Comparison of ENCODE assay signal across 17 cellular contexts in genomic region chr12:131203666-131204415, GRCh38.
DNase-seq lines count a peak whose midpoint lies in the region; TF ChIP-seq lines count a peak whose summit lies in the region.
"Had no signal": no experiment of that assay in that cellular context is flagged by ENCODE, and none has a peak within 500 bp of the region (broad histone marks: within the 10 kb centered on the region; RNA-seq: fewer than 3 reads in every experiment).

No MANE protein-coding gene starts in this region.

- peaks cover 37% of the 10 kb centered on the region for H4K20me1 ChIP-seq in Loucy (ENCODE audit: insufficient read depth, low read length, poor library complexity, severe bottlenecking)

- peak; percentile 11 to 13 for DNase-seq in activated T-cell treated with anti-CD3 and anti-CD28 coated beads, Interleukin-2, amount 50 U/mL, for 48 hours
- DNase-seq in activated T-cell treated with anti-CD3 and anti-CD28 coated beads, Interleukin-2, amount 50 U/mL, for 24 hours = no peak
- DNase-seq in islet precursor cell (peak; percentile 42), spleen (peak; percentile 53), NCI-H510A treated with DMSO at 0.1 percent for 48 hours (lab: John Stamatoyannopoulos, UW) (no peak), A673 (ENCODE audit: low spot score) (no peak), DMS 273 (lab: John Stamatoyannopoulos, UW; ENCODE audit: unreplicated experiment) (no peak)
- DNase-seq: NCI-H1436; NCI-H2029 treated with DMSO at 0.1 percent for 48 hours; NCI-H524 treated with DMSO at 0.1 percent for 48 hours; NK-92 treated with Interleukin-12 subunit alpha and Interleukin-12 subunit beta, amount 100 ng/mL, for 24 hours; OCI-M1 had no signal

- POLR2A ChIA-PET in A673 (lab: Charles Lee; ENCODE audit: low non-redundant PET) = no interaction called here

- peaks cover 2% of the 10 kb centered on the region for H3K4me1 Mint-ChIP-seq in activated T-cell treated with anti-CD3 and anti-CD28 coated beads, Interleukin-2, amount 50 U/mL, for 24 hours (ENCODE audit: low read depth)
- H3K4me1 Mint-ChIP-seq: IgD-negative memory B cell had no signal

- peaks cover 3% of the 10 kb centered on the region for H3K27me3 Mint-ChIP-seq in activated T-cell treated with anti-CD3 and anti-CD28 coated beads, Interleukin-2, amount 50 U/mL, for 24 hours

- H3K27me3 ChIP-seq in Loucy (ENCODE audit: insufficient read depth, low read length, poor library complexity, severe bottlenecking) (peaks cover 13% of the 10 kb centered on the region), spleen (replicated peaks in 1 of 7) (peaks cover 0 to 24% (median 0%) of the 10 kb centered on the region in 7 donors), A673 (replicated peaks; ENCODE audit: insufficient read depth, low read depth, low read length, poor library complexity) (no peaks in the 10 kb centered on the region)
- H3K27me3 ChIP-seq: SJSA1 had no signal

- no peak for TF ChIP-seq POLR2A in spleen (IDR thresholded peaks at IDR 0.05)

- no peak overlapping the region for H3K27ac Mint-ChIP-seq in activated T-cell treated with anti-CD3 and anti-CD28 coated beads, Interleukin-2, amount 50 U/mL, for 24 hours
- H3K27ac Mint-ChIP-seq: CD8-positive, alpha-beta T cell; IgD-negative memory B cell had no signal

- H3K9me2 ChIP-seq in Loucy (replicated peaks; ENCODE audit: low read depth, low read length) = no peaks in the 10 kb centered on the region

- H3K4me1 ChIP-seq in Loucy (ENCODE audit: insufficient read depth, low read length, poor library complexity, severe bottlenecking) = peaks cover 27% of the 10 kb centered on the region
- H3K4me1 ChIP-seq in spleen = no peaks in the 10 kb centered on the region
- H3K4me1 ChIP-seq in A673 (ENCODE audit: insufficient read depth, low read length, poor library complexity, severe bottlenecking) = no peaks in the 10 kb centered on the region
- H3K4me1 ChIP-seq: SJSA1 had no signal

- peak overlapping the region; percentile 98 for H3K4me3 ChIP-seq in Loucy (ENCODE audit: low read length, poor library complexity, severe bottlenecking)
- H3K4me3 ChIP-seq in spleen = no peak overlapping the region
- H3K4me3 ChIP-seq in A673 (ENCODE audit: low read depth, low read length, poor library complexity, severe bottlenecking) = no peak overlapping the region
- H3K4me3 ChIP-seq: SJSA1 had no signal

- peak overlapping the region; percentile 94 for H3K4me2 ChIP-seq in Loucy (ENCODE audit: low read depth, low read length, poor library complexity, severe bottlenecking)

- H3K36me3 Mint-ChIP-seq in activated T-cell treated with anti-CD3 and anti-CD28 coated beads, Interleukin-2, amount 50 U/mL, for 24 hours (ENCODE audit: low read depth) = no peaks in the 10 kb centered on the region
- H3K36me3 Mint-ChIP-seq: CD8-positive, alpha-beta T cell; IgD-negative memory B cell had no signal

- H3K36me3 ChIP-seq in Loucy (ENCODE audit: insufficient read depth, low read length) (peaks cover 13% of the 10 kb centered on the region; the same call in 1 of the 2 replicates), spleen (no peaks in the 10 kb centered on the region), A673 (ENCODE audit: insufficient read depth, low read length, poor library complexity, severe bottlenecking) (no peaks in the 10 kb centered on the region)
- H3K36me3 ChIP-seq: SJSA1 had no signal

- no peaks in the 10 kb centered on the region for H3K9me3 Mint-ChIP-seq in activated T-cell treated with anti-CD3 and anti-CD28 coated beads, Interleukin-2, amount 50 U/mL, for 24 hours
- H3K9me3 Mint-ChIP-seq: CD8-positive, alpha-beta T cell; IgD-negative memory B cell had no signal

- intact Hi-C loops in spleen (cut with DNase I; ENCODE audit: low total_unique reads) = no loop called here
- intact Hi-C loops in A673 (cut with micrococcal nuclease; ENCODE audit: unreplicated experiment) = no loop called here

- peaks cover 52% of the 10 kb centered on the region for H3K79me2 ChIP-seq in Loucy (ENCODE audit: insufficient read depth, low read length)

- peak overlapping the region; percentile 99 for H3K9ac ChIP-seq in Loucy (ENCODE audit: low read depth, low read length, poor library complexity, severe bottlenecking)

- H3K9me3 ChIP-seq in Loucy (ENCODE audit: insufficient read depth, low read depth, low read length) (no peaks in the 10 kb centered on the region; the same call in 1 of the 2 replicates), spleen (no peaks in the 10 kb centered on the region), A673 (ENCODE audit: low read depth, low read length, poor library complexity, severe bottlenecking) (no peaks in the 10 kb centered on the region)
- H3K9me3 ChIP-seq: SJSA1 had no signal

- 86 to 93% (median 89%) methylated on average over 19 to 25 of the region's 25 CpGs for WGBS in spleen, 5 donors

- H3K27ac ChIP-seq in spleen = no peak overlapping the region
- H3K27ac ChIP-seq in A673 (ENCODE audit: low read depth, low read length, poor library complexity, severe bottlenecking) = no peak overlapping the region
- H3K27ac ChIP-seq: RWPE1, SJSA1 had no signal

- no peaks in the 10 kb centered on the region for H3F3A ChIP-seq in Loucy (ENCODE audit: low read depth)

- CTCF ChIA-PET in A673 (lab: Charles Lee) = no interaction called here

- no TSS peak for BruUV-seq in A673 (replicated peaks; lab: Mats Ljungman, UMichigan)

- H3K4me3 Mint-ChIP-seq in activated T-cell treated with anti-CD3 and anti-CD28 coated beads, Interleukin-2, amount 50 U/mL, for 24 hours = no peak overlapping the region
- H3K4me3 Mint-ChIP-seq: CD8-positive, alpha-beta T cell; IgD-negative memory B cell had no signal

- TF ChIP-seq CTCF in Loucy (conservative IDR thresholded peaks at IDR 0.05; ENCODE audit: low read length) (no peak), spleen (IDR thresholded peaks at IDR 0.05 in 8 of 11, conservative IDR thresholded peaks at IDR 0.05 in 3 of 11) (no peak), A673 (conservative IDR thresholded peaks at IDR 0.05; ENCODE audit: low read depth, low read length) (no peak)

- H2AFZ ChIP-seq in Loucy (ENCODE audit: low read length) = no peak overlapping the region

Comparison
In these comparisons a context has a peak if more than half of its experiments do, and no peak if none do; other contexts are left out.
1. DNase-seq: peak in activated T-cell treated with anti-CD3 and anti-CD28 coated beads, Interleukin-2, amount 50 U/mL, for 48 hours (2 of 2), islet precursor cell (single experiment) and spleen (single experiment); none in activated T-cell treated with anti-CD3 and anti-CD28 coated beads, Interleukin-2, amount 50 U/mL, for 24 hours (single experiment), NCI-H510A treated with DMSO at 0.1 percent for 48 hours (single experiment), A673 (single experiment) and DMS 273 (single experiment).